In genomic region chr4:118836763-118837507, GRCh38 we compare ENCODE assay signal across 1 cellular context.
TF ChIP-seq lines count a peak whose summit lies in the region.

No MANE protein-coding gene starts in this region.

TF ChIP-seq in endothelial cell of umbilical vein, 7 proteins besides CTCF, POLR2A, EP300 and RAD21:
- no peak for TF ChIP-seq MAX (IDR thresholded peaks at IDR 0.05; ENCODE audit: insufficient read depth, insufficient read length)
- TF ChIP-seq MYC (IDR thresholded peaks at IDR 0.05; ENCODE audit: low read depth, low read length) = no peak
- no peak for TF ChIP-seq POLR2AphosphoS5 (IDR thresholded peaks at IDR 0.05; ENCODE audit: insufficient read depth, low read depth, low read length)
- no peak for TF ChIP-seq JUN (IDR thresholded peaks at IDR 0.05; ENCODE audit: borderline replicate concordance, insufficient read depth, insufficient read length, low read depth)
- no peak for TF ChIP-seq FOS (IDR thresholded peaks at IDR 0.05; ENCODE audit: borderline replicate concordance, insufficient read depth, low read length)
- no peak for TF ChIP-seq EZH2 (IDR thresholded peaks at IDR 0.05; ENCODE audit: borderline replicate concordance, low read depth, low read length, severe bottlenecking)
- no peak for TF ChIP-seq GATA2 (IDR thresholded peaks at IDR 0.05; ENCODE audit: insufficient read depth, insufficient read length, low read depth, low read length)
TF ChIP-seq in endothelial cell of umbilical vein: peak in this region for 0.
